In the genomic region with DNA sequence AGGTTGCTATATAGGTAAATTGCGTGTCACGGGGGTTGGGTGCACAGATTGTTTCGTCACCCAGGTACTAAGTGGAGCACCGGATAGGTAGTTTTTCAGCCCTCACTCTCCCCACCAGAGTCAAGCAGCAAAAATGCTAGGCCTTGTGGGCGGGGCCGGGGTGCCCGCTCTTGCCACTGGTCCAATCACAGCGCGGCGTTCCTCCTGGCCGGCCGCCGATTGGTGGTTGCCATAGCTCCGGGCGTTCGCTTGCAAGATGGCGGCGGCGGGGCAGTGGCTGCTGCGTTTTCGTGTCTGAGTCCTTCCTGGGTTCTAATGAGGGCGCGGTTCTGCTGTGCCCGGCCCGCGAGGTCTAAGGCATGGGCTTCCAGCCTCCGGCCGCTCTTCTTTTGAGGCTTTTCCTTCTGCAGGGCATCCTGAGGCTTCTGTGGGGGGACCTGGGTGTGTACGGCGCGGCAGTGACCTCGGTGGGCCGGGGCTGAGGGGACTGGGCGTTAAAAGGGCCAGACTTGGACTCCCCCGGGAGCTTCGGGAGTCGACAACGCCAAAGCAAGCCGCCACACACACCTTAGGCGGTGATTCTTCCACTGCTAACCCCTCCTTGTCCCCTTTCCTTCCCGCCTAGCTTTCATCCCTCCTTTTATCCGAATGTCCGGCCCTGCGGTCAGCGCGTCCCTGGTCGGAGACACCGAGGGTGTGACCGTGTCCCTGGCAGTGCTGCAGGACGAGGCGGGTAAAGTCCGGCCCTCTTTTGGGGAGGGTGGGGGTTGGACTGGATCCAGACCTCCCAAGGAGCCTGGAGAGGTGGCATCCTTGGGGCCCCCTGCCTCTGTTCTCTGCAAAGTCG, we compare ENCODE assay signal across 8 cellular contexts. TPM values are rescaled to one million over a fixed set of nuclear protein-coding genes. Genes with fewer than 3 reads are reported as not detected.
A peak's percentile ranks its signal among the peaks of the same experiment; 100 is the strongest.
DNase-seq lines count a peak whose midpoint lies in the region; ATAC-seq and TF ChIP-seq lines count a peak whose summit lies in the region.

A gene (plus strand): TSS at position 232 of the 847 bp plus-strand sequence. CDS start 128 bp downstream, at position 360.

- peak; percentile 100 for ATAC-seq in activated T-cell treated with anti-CD3 and anti-CD28 coated beads, Interleukin-2, amount 50 U/mL, for 72 hours (replicated peaks in 1 of 2)
- peak; percentile 100 for ATAC-seq in naive B cell (ENCODE audit: low read depth in 2 of 2)

- no peaks in the 10 kb centered on the region for H3K27me3 Mint-ChIP-seq in activated T-cell treated with anti-CD3 and anti-CD28 coated beads, Interleukin-2, amount 50 U/mL, for 72 hours (ENCODE audit: low read depth)
- H3K27me3 Mint-ChIP-seq in naive B cell, result no peaks in the 10 kb centered on the region

- H3K9me3 ChIP-seq in GM23248 (ENCODE audit: low read depth) (no peaks in the 10 kb centered on the region), KOPT-K1 (ENCODE audit: insufficient read depth, low read length, poor library complexity, severe bottlenecking) (no peaks in the 10 kb centered on the region), Peyer's patch (no peaks in the 10 kb centered on the region)

- peaks cover 11% of the 10 kb centered on the region for H3K4me1 Mint-ChIP-seq in activated T-cell treated with anti-CD3 and anti-CD28 coated beads, Interleukin-2, amount 50 U/mL, for 72 hours (ENCODE audit: low read depth)
- peaks cover 6 to 24% (median 15%) of the 10 kb centered on the region in 3 donors for H3K4me1 Mint-ChIP-seq in naive B cell

- peak within 1 kb of the TSS; percentile 84 for H3K9ac ChIP-seq in GM23248

- peak; percentile 87 for DNase-seq in DMS79 treated with DMSO at 0.1 percent for 48 hours (lab: John Stamatoyannopoulos, UW)
- peak; percentile 98 for DNase-seq in GM23248
- DNase-seq in Peyer's patch, result peak; percentile 95 to 97 (median 96)
- DNase-seq in activated T-cell treated with anti-CD3 and anti-CD28 coated beads, Interleukin-2, amount 50 U/mL, for 72 hours, result peak; percentile 95 to 97
- peak; percentile 90 for DNase-seq in fibroblast of gingiva (ENCODE audit: low read depth)
- peak; percentile 91 for DNase-seq in naive B cell
- DNase-seq in stimulated activated CD8-positive, alpha-beta memory T cell treated with anti-CD3 and anti-CD28 coated beads, Interleukin-7, amount 100 ng/mL, for 48 hours (ENCODE audit: extremely low read depth in 1 of 2, low read depth in 1 of 2), result peak; percentile 88 to 94

- no peak for TF ChIP-seq CTCF in Peyer's patch (IDR thresholded peaks at IDR 0.05)

- TF ChIP-seq POLR2A in Peyer's patch (IDR thresholded peaks at IDR 0.05), result no peak

- peak within 1 kb of the TSS; percentile 97 for H2AFZ ChIP-seq in GM23248

- H3F3A ChIP-seq in GM23248 (ENCODE audit: insufficient read depth), result no peaks in the 10 kb centered on the region; the same call in 1 of the 2 replicates

- H3K79me2 ChIP-seq in GM23248 (ENCODE audit: insufficient read depth), result no peaks in the 10 kb centered on the region

- in situ Hi-C loops in GM23248 (cut with MboI), result no loop called here

- peak within 1 kb of the TSS; percentile 88 for H3K4me3 ChIP-seq in GM23248
- H3K4me3 ChIP-seq in Peyer's patch, result peak within 1 kb of the TSS; percentile 72 to 96 (median 84)

- H3K9me3 Mint-ChIP-seq in activated T-cell treated with anti-CD3 and anti-CD28 coated beads, Interleukin-2, amount 50 U/mL, for 72 hours, result no peaks in the 10 kb centered on the region
- no peaks in the 10 kb centered on the region for H3K9me3 Mint-ChIP-seq in naive B cell

- peak within 1 kb of the TSS; percentile 90 to 91 for H3K4me3 Mint-ChIP-seq in activated T-cell treated with anti-CD3 and anti-CD28 coated beads, Interleukin-2, amount 50 U/mL, for 72 hours
- H3K4me3 Mint-ChIP-seq in naive B cell, result peak within 1 kb of the TSS; percentile 77 to 95 (median 92)

- peak within 1 kb of the TSS; percentile 45 for H3K27ac ChIP-seq in GM23248
- peak within 1 kb of the TSS; percentile 40 for H3K27ac ChIP-seq in KOPT-K1 (ENCODE audit: low read depth, low read length, poor library complexity, severe bottlenecking)
- peak within 1 kb of the TSS in 1 of 4 donors; percentile 64 for H3K27ac ChIP-seq in Peyer's patch

- peak within 1 kb of the TSS; percentile 93 for H3K4me2 ChIP-seq in GM23248 (ENCODE audit: unreplicated experiment)

- peak within 1 kb of the TSS; percentile 60 for H3K27ac Mint-ChIP-seq in activated T-cell treated with anti-CD3 and anti-CD28 coated beads, Interleukin-2, amount 50 U/mL, for 72 hours
- H3K27ac Mint-ChIP-seq in naive B cell, result peak within 1 kb of the TSS; percentile 44 to 80 (median 75)

- H3K4me1 ChIP-seq in GM23248 (ENCODE audit: insufficient read depth) (0 out of 2 replicates have a peak, but pooled peaks cover 7% of the 10 kb centered on the region), Peyer's patch (peaks cover 0 to 8% (median 0%) of the 10 kb centered on the region in 4 donors)

- H4K20me1 ChIP-seq in GM23248 (ENCODE audit: insufficient read depth), result no peaks in the 10 kb centered on the region

- 1% methylated on average over 51 to 53 of the region's 53 CpGs for WGBS in GM23248 (ENCODE audit: low coverage in 1 of 2, low lambda C conversion rate in 2 of 2, missing lambda C conversion rate in 2 of 2), 2 experiments

- H3K36me3 ChIP-seq in GM23248 (ENCODE audit: low read depth), result no peaks in the 10 kb centered on the region; the same call in 1 of the 2 replicates
- H3K36me3 ChIP-seq in KOPT-K1 (ENCODE audit: insufficient read depth, low read length), result no peaks in the 10 kb centered on the region
- peaks cover 0 to 8% (median 0%) of the 10 kb centered on the region in 3 donors for H3K36me3 ChIP-seq in Peyer's patch

- no peaks in the 10 kb centered on the region for H3K9me2 ChIP-seq in GM23248 (ENCODE audit: insufficient read depth)

- H3K27me3 ChIP-seq in GM23248 (replicated peaks; ENCODE audit: insufficient read depth) (no peaks in the 10 kb centered on the region), Peyer's patch (no peaks in the 10 kb centered on the region)

- no peaks in the 10 kb centered on the region for H3K36me3 Mint-ChIP-seq in activated T-cell treated with anti-CD3 and anti-CD28 coated beads, Interleukin-2, amount 50 U/mL, for 72 hours (ENCODE audit: insufficient read depth in 2 of 2)
- peaks cover 0 to 6% of the 10 kb centered on the region in 2 donors for H3K36me3 Mint-ChIP-seq in naive B cell

RNA-seq across cellular contexts. Expression of the gene that starts here (rescaled TPM):
- 9.3 and 13.3 TPM in 2 replicates for total RNA-seq in GM23248 (2014; rRNA removed; shearing (Covaris generic))
- polyA plus RNA-seq in GM23248 (2016; fragmentation: Nextera tagmentation; extraction: Ambion mirVana), result 4.4 and 5.0 TPM in 2 replicates
- total RNA-seq in Peyer's patch, result 1 to 10 TPM; 1.2 to 9.1 (median 4.3) TPM
- total RNA-seq in activated T-cell treated with anti-CD3 and anti-CD28 coated beads, Interleukin-2, amount 50 U/mL, for 72 hours, result 1 to 10 TPM; 5.9 to 8.0 TPM
- polyA plus RNA-seq in naive B cell (ENCODE audit: low read depth in 6 of 6), result 1 to 10 TPM in 4 of 6 donors, under 1 TPM in 1, not detected in 1; 0.64 to 3.7 (median 1.5) TPM
